8 cellular contexts compared by ENCODE assay signal in genomic region chr7:99408347-99409191, GRCh38. TPM values are rescaled to one million over a fixed set of nuclear protein-coding genes. Genes with fewer than 3 reads are reported as not detected.
A peak's percentile ranks its signal among the peaks of the same experiment; 100 is the strongest.
DNase-seq lines count a peak whose midpoint lies in the region; ATAC-seq and TF ChIP-seq lines count a peak whose summit lies in the region.

Gene BUD31, plus strand, starts transcription at chr7:99408969. Its CDS starts 2,124 bp downstream, at chr7:99411093.
A gene with protein sequence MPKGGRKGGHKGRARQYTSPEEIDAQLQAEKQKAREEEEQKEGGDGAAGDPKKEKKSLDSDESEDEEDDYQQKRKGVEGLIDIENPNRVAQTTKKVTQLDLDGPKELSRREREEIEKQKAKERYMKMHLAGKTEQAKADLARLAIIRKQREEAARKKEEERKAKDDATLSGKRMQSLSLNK (minus strand): TSS chr7:99408597. CDS start chr7:99408548, 49 bp downstream.

- CTCF ChIA-PET in Panc1 (lab: Charles Lee) = no interaction called here

- POLR2A ChIA-PET in Panc1 (lab: Charles Lee) = interaction anchor here (0.5 to 1.5 kb wide), 5 partner anchors 9 to 308 kb away, joined by 3 to 5 read pairs (median 3); no protein-coding TSS in a partner anchor

- TF ChIP-seq CTCF in Panc1 (IDR thresholded peaks at IDR 0.05) (no peak), esophagus muscularis mucosa (IDR thresholded peaks at IDR 0.05) (peak in 2 of 3 experiments; percentile 12 to 27)

- intact Hi-C loops in Panc1 (cut with micrococcal nuclease; ENCODE audit: unreplicated experiment) = no loop called here
- intact Hi-C loops in esophagus muscularis mucosa (cut with DNase I) = loop anchor here (5.0 kb wide), 1 partner anchor 41 kb away; no protein-coding TSS in a partner anchor

- in situ Hi-C loops in Panc1 (cut with HindIII; ENCODE audit: low pct_unique_long_range_greater_than_20kb, low sequenced_read_pairs) = no loop called here

- 0% methylated on average over 18 of the region's 73 CpGs for WGBS in esophagus muscularis mucosa

- H3K27me3 ChIP-seq in Panc1 (ENCODE audit: control insufficient read depth, insufficient read depth, low read length) = no peaks in the 10 kb centered on the region
- no peaks in the 10 kb centered on the region for H3K27me3 ChIP-seq in esophagus muscularis mucosa

- peaks cover 28% of the 10 kb centered on the region for H3K36me3 ChIP-seq in Panc1 (ENCODE audit: control insufficient read depth, insufficient read depth, low read length)
- H3K36me3 ChIP-seq in esophagus muscularis mucosa = peaks cover 34 to 52% (median 50%) of the 10 kb centered on the region in 4 donors

- no TSS peak for BruUV-seq in Panc1 (replicated peaks; lab: Mats Ljungman, UMichigan)

- H3K4me1 ChIP-seq in Panc1 (ENCODE audit: control insufficient read depth, insufficient read depth, low read length) = peaks cover 19% of the 10 kb centered on the region
- H3K4me1 ChIP-seq in esophagus muscularis mucosa = peaks cover 46 to 62% (median 55%) of the 10 kb centered on the region in 4 donors

- TF ChIP-seq EP300 in esophagus muscularis mucosa (IDR thresholded peaks at IDR 0.05) = no peak

- peak; percentile 70 for TF ChIP-seq POLR2A in esophagus muscularis mucosa (IDR thresholded peaks at IDR 0.05; ENCODE audit: low read depth)

- ATAC-seq in GM21723 (IDR thresholded peaks at IDR 0.05; ENCODE audit: unreplicated experiment) = peak; percentile 76
- ATAC-seq in Panc1 = peak; percentile 94

- DNase-seq in DMS53 (lab: John Stamatoyannopoulos, UW) = peak; percentile 98
- peak; percentile 61 for DNase-seq in KG1 (lab: John Stamatoyannopoulos, UW)
- peak; percentile 96 for DNase-seq in Panc1 (ENCODE audit: low read depth, low spot score)
- peak; percentile 97 to 98 for DNase-seq in activated T-cell treated with anti-CD3 and anti-CD28 coated beads, Interleukin-2, amount 50 U/mL, for 48 hours
- peak; percentile 98 for DNase-seq in esophagus muscularis mucosa (ENCODE audit: extremely low spot score)
- DNase-seq in myocyte (ENCODE audit: low read depth) = peak; percentile 96
- DNase-seq in stimulated activated CD8-positive, alpha-beta memory T cell treated with anti-CD3 and anti-CD28 coated beads, Interleukin-7, amount 100 ng/mL, for 48 hours (ENCODE audit: extremely low read depth in 1 of 2, low read depth in 1 of 2) = peak; percentile 79 to 80

- H3K27ac ChIP-seq in Panc1 (ENCODE audit: low read length) (peak within 1 kb of the TSS; percentile 98), esophagus muscularis mucosa (replicated peaks in 1 of 4) (peak within 1 kb of the TSS; percentile 95 to 98 (median 95))

- H3K9me3 ChIP-seq in Panc1 (ENCODE audit: control insufficient read depth, insufficient read depth, low read depth, low read length) (no peaks in the 10 kb centered on the region), esophagus muscularis mucosa (no peaks in the 10 kb centered on the region)

- H3K4me3 ChIP-seq in Panc1 (ENCODE audit: low read depth in 2 of 2, low read length in 2 of 2) (peak within 1 kb of the TSS; percentile 96 to 100), esophagus muscularis mucosa (peak within 1 kb of the TSS; percentile 93 to 100 (median 97))

RNA-seq across cellular contexts. Expression of gene BUD31, which starts in this region (rescaled TPM):
- total RNA-seq in Panc1 (2021; ENCODE audit: unreplicated experiment) (179 TPM), esophagus muscularis mucosa (10 to 100 TPM; 61.8 to 82.0 (median 66.2) TPM), myocyte (87.1 and 92.2 TPM in 2 replicates)
- polyA plus RNA-seq in Panc1 (2012; ENCODE audit: insufficient read length) = 225 TPM
- polyA plus RNA-seq in myocyte (2012) = 121 TPM

RNA-seq across cellular contexts. Expression of the second gene that starts in this region (rescaled TPM):
- total RNA-seq in Panc1 (2021; ENCODE audit: unreplicated experiment) (147 TPM), esophagus muscularis mucosa (100 to 1,000 TPM in 2 of 4 donors, 10 to 100 TPM in 2; 85.9 to 116 (median 99.9) TPM), myocyte (208 and 220 TPM in 2 replicates)
- polyA plus RNA-seq in Panc1 (2012; ENCODE audit: insufficient read length) = 442 TPM
- polyA plus RNA-seq in myocyte (2012) = 264 TPM

Comparison
In these comparisons a context has a peak if more than half of its experiments do, and no peak if none do; other contexts are left out.
1. Peak in every context shown above with its lines: DNase-seq, ATAC-seq, H3K4me3 ChIP-seq and H3K27ac ChIP-seq.